ENCODE assay signal across 8 cellular contexts in genomic region chr2:42102606-42103450, GRCh38.
DNase-seq lines count a peak whose midpoint lies in the region; ATAC-seq and TF ChIP-seq lines count a peak whose summit lies in the region.

No MANE protein-coding gene starts in this region.

- H3K4me3 Mint-ChIP-seq in activated naive CD4-positive, alpha-beta T cell treated with anti-CD3 and anti-CD28 coated beads, Interleukin-2, amount 10 ng/mL, durations not matched to agents 7 days and 5 days: peak overlapping the region; percentile 62

- POLR2A ChIA-PET in HEK293T (lab: Yijun Ruan, JAX): interaction anchor here (1.0 kb wide), 1 partner anchor 39 kb away, joined by 3 read pairs; no protein-coding TSS in a partner anchor
- POLR2A ChIA-PET in GM10248 (lab: Yijun Ruan, JAX): no interaction called here

- no peaks in the 10 kb centered on the region for H3K36me3 ChIP-seq in iPS DF 6.9 (ENCODE audit: control insufficient read depth, insufficient read depth, low read length)

- DNase-seq in activated naive CD4-positive, alpha-beta T cell treated with anti-CD3 and anti-CD28 coated beads, Interleukin-2, amount 10 ng/mL, durations not matched to agents 7 days and 5 days: peak; percentile 69
- peak; percentile 81 for DNase-seq in iPS DF 6.9 (ENCODE audit: low read depth, low spot score)
- peak; percentile 77 for DNase-seq in smooth muscle cell of the brain vasculature (ENCODE audit: low read depth, low spot score)
- DNase-seq in HEK293T (ENCODE audit: extremely low spot score): no peak
- no peak for DNase-seq in GM10248 (ENCODE audit: extremely low spot score)
- DNase-seq in OCI-M1 (lab: John Stamatoyannopoulos, UW): no peak

- no peaks in the 10 kb centered on the region for H3K27me3 ChIP-seq in iPS DF 6.9 (ENCODE audit: control insufficient read depth, insufficient read depth, low read length)

- H3K27me3 Mint-ChIP-seq in activated naive CD4-positive, alpha-beta T cell treated with anti-CD3 and anti-CD28 coated beads, Interleukin-2, amount 10 ng/mL, durations not matched to agents 7 days and 5 days: no peaks in the 10 kb centered on the region

- no peaks in the 10 kb centered on the region for H3K9me3 ChIP-seq in iPS DF 6.9 (ENCODE audit: control insufficient read depth, insufficient read depth, low read length)

- no peak for TF ChIP-seq CTCF in GM10248 (IDR thresholded peaks at IDR 0.05; ENCODE audit: control extremely low read depth, extremely low read depth, low read depth, missing control alignments)

- peak overlapping the region; percentile 21; the same call in 1 of the 2 replicates for H3K4me3 ChIP-seq in iPS DF 6.9 (ENCODE audit: low read length)

- WGBS in iPS DF 6.9 (ENCODE audit: insufficient coverage, insufficient read length): no CpG with 5 or more reads among the region's 25 CpGs

- CTCF ChIA-PET in activated naive CD4-positive, alpha-beta T cell treated with anti-CD3 and anti-CD28 coated beads, Interleukin-2, amount 10 ng/mL, durations not matched to agents 7 days and 5 days (lab: Charles Lee): interaction anchor here (0.8 to 1.1 kb wide), 2 partner anchors 30 to 68 kb away, joined by 3 read pairs; no protein-coding TSS in a partner anchor
- CTCF ChIA-PET in HEK293T (lab: Yijun Ruan, JAX) (no interaction called here), GM10248 (lab: Yijun Ruan, JAX) (no interaction called here)

- H3K27ac Mint-ChIP-seq in activated naive CD4-positive, alpha-beta T cell treated with anti-CD3 and anti-CD28 coated beads, Interleukin-2, amount 10 ng/mL, durations not matched to agents 7 days and 5 days: no peak overlapping the region

- ATAC-seq in GM18502 (IDR thresholded peaks at IDR 0.05; ENCODE audit: poor library complexity, unreplicated experiment) (peak; percentile 4), HG03135 (IDR thresholded peaks at IDR 0.05; ENCODE audit: unreplicated experiment) (peak; percentile 4)

- H3K9me3 Mint-ChIP-seq in activated naive CD4-positive, alpha-beta T cell treated with anti-CD3 and anti-CD28 coated beads, Interleukin-2, amount 10 ng/mL, durations not matched to agents 7 days and 5 days: peaks cover 12% of the 10 kb centered on the region

- peaks cover 17% of the 10 kb centered on the region for H3K36me3 Mint-ChIP-seq in activated naive CD4-positive, alpha-beta T cell treated with anti-CD3 and anti-CD28 coated beads, Interleukin-2, amount 10 ng/mL, durations not matched to agents 7 days and 5 days

- H3K4me1 ChIP-seq in iPS DF 6.9 (ENCODE audit: control insufficient read depth, insufficient read depth, low read length): peaks cover 2% of the 10 kb centered on the region; the same call in 1 of the 2 replicates

- peaks cover 74% of the 10 kb centered on the region for H3K4me1 Mint-ChIP-seq in activated naive CD4-positive, alpha-beta T cell treated with anti-CD3 and anti-CD28 coated beads, Interleukin-2, amount 10 ng/mL, durations not matched to agents 7 days and 5 days

- H3K27ac ChIP-seq in iPS DF 6.9 (ENCODE audit: low read length): no peak overlapping the region

TF ChIP-seq in HEK293T, 16 proteins besides CTCF, POLR2A, EP300 and RAD21:
- TF ChIP-seq FOXK2 (IDR thresholded peaks at IDR 0.05) (no peak), LEF1 (IDR thresholded peaks at IDR 0.05; ENCODE audit: borderline replicate concordance) (no peak), L3MBTL2 (conservative IDR thresholded peaks at IDR 0.05) (no peak), FOXM1 (IDR thresholded peaks at IDR 0.05; ENCODE audit: borderline replicate concordance) (no peak), BHLHE40 (IDR thresholded peaks at IDR 0.05; ENCODE audit: borderline replicate concordance) (no peak), PKNOX1 (IDR thresholded peaks at IDR 0.05) (no peak), NFRKB (IDR thresholded peaks at IDR 0.05) (no peak), SP1 (IDR thresholded peaks at IDR 0.05) (no peak), FOXA1 (IDR thresholded peaks at IDR 0.05) (no peak), TARDBP (IDR thresholded peaks at IDR 0.05) (no peak), ELF4 (IDR thresholded peaks at IDR 0.05) (no peak), ARNT (IDR thresholded peaks at IDR 0.05) (no peak), HDGF (IDR thresholded peaks at IDR 0.05; ENCODE audit: borderline replicate concordance) (no peak), CTBP1 (IDR thresholded peaks at IDR 0.05; ENCODE audit: borderline replicate concordance) (no peak)
TF ChIP-seq in HEK293T: peak in this region for 0.

Comparison
In these comparisons a context has a peak if more than half of its experiments do, and no peak if none do; other contexts are left out.
1. DNase-seq: peak in activated naive CD4-positive, alpha-beta T cell treated with anti-CD3 and anti-CD28 coated beads, Interleukin-2, amount 10 ng/mL, durations not matched to agents 7 days and 5 days (single experiment), iPS DF 6.9 (single experiment) and smooth muscle cell of the brain vasculature (single experiment); none in HEK293T (single experiment), GM10248 (single experiment) and OCI-M1 (single experiment).